In genomic region chr1:24892188-24893153, GRCh38 we compare ENCODE assay signal across 29 cellular contexts. TPM values are rescaled to one million over a fixed set of nuclear protein-coding genes. Genes with fewer than 3 reads are reported as not detected.
DNase-seq lines count a peak whose midpoint lies in the region; ATAC-seq, FAIRE-seq and TF ChIP-seq lines count a peak whose summit lies in the region.
"Had no signal": no experiment of that assay in that cellular context is flagged by ENCODE, and none has a peak within 500 bp of the region (broad histone marks: within the 10 kb centered on the region; RNA-seq: fewer than 3 reads in every experiment).

No MANE protein-coding gene starts in this region.

- H3K36me3 ChIP-seq in HEK293 (ENCODE audit: control insufficient read depth in 2 of 2, insufficient read depth in 1 of 2, low read length in 2 of 2): no peaks in the 10 kb centered on the region
- H3K36me3 ChIP-seq in colonic mucosa: no peaks in the 10 kb centered on the region
- no peaks in the 10 kb centered on the region for H3K36me3 ChIP-seq in osteoblast (ENCODE audit: insufficient read depth, low read length)
- H3K36me3 ChIP-seq in effector memory CD4-positive, alpha-beta T cell (ENCODE audit: control insufficient read depth, insufficient read depth, low read length): no peaks in the 10 kb centered on the region
- H3K36me3 ChIP-seq: ovary had no signal

- TF ChIP-seq POLR2A in A549 (IDR thresholded peaks at IDR 0.05; ENCODE audit: low read length): no peak

- H3K4me1 ChIP-seq in A549 (no peaks in the 10 kb centered on the region), HEK293 (ENCODE audit: control insufficient read depth, insufficient read depth, low read length) (no peaks in the 10 kb centered on the region), colonic mucosa (no peaks in the 10 kb centered on the region), osteoblast (ENCODE audit: insufficient read depth, low read length) (peaks cover 4% of the 10 kb centered on the region)
- no peaks in the 10 kb centered on the region for H3K4me1 ChIP-seq in effector memory CD4-positive, alpha-beta T cell (ENCODE audit: control insufficient read depth, insufficient read depth, low read length, poor library complexity, severe bottlenecking)
- H3K4me1 ChIP-seq: testis had no signal

- DNase-seq in A549 (ENCODE audit: low read depth in 1 of 2, low spot score in 1 of 2): no peak
- DNase-seq in colonic mucosa: peak; percentile 13
- DNase-seq in osteoblast (ENCODE audit: insufficient read length, low spot score, missing footprints): peak; percentile 19
- no peak for DNase-seq in effector memory CD4-positive, alpha-beta T cell
- no peak for DNase-seq in GOT3 (lab: John Stamatoyannopoulos, UW)
- DNase-seq: activated CD4-positive, CD25-positive, alpha-beta regulatory T cell; activated CD8-positive, alpha-beta T cell treated with anti-CD3 and anti-CD28 coated beads, Interleukin-2, amount 10 ng/mL, durations not matched to agents 7 days and 5 days; caudate nucleus; DMS79; GDM1; glutamatergic neuron; H9; KBM-7; kidney; midbrain; NCI-H1105 treated with DMSO at 0.1 percent for 48 hours; NCI-H526; PC-9; Right ventricle myocardium superior; stimulated activated CD4-positive, alpha-beta T cell treated with anti-CD3 and anti-CD28 coated beads, Interleukin-4, amount 100 ng/mL, for 1 hour; stimulated activated naive B cell treated with anti-CD40 and anti-IgM and Interleukin-4, amounts not matched to agents 10 μg/mL and 1 μg/mL and 100 μg/mL, for 72 hours; T-helper 9 cell; testis had no signal

- no peak for TF ChIP-seq EP300 in A549 (IDR thresholded peaks at IDR 0.05)

- CTCF ChIA-PET in A549 (lab: Yijun Ruan, JAX): no interaction called here
- CTCF ChIA-PET in HEK293 (lab: Yijun Ruan, JAX): no interaction called here

- no peaks in the 10 kb centered on the region for H3K79me2 ChIP-seq in osteoblast (ENCODE audit: insufficient read depth, low read length)

- H3K4me3 ChIP-seq in A549 (no peak overlapping the region), HEK293 (ENCODE audit: low read depth, low read length) (no peak overlapping the region), colonic mucosa (no peak overlapping the region), osteoblast (ENCODE audit: insufficient read depth, low read length) (no peak overlapping the region)
- H3K4me3 ChIP-seq in effector memory CD4-positive, alpha-beta T cell (ENCODE audit: insufficient read depth, low read depth, low read length, poor library complexity, severe bottlenecking): no peak overlapping the region
- H3K4me3 ChIP-seq: ovary, PC-9, testis had no signal

- no peaks in the 10 kb centered on the region for H3K27me3 ChIP-seq in colonic mucosa
- no peaks in the 10 kb centered on the region for H3K27me3 ChIP-seq in osteoblast (ENCODE audit: insufficient read depth, low read length)
- H3K27me3 ChIP-seq in effector memory CD4-positive, alpha-beta T cell (replicated peaks; ENCODE audit: control insufficient read depth, insufficient read depth, low read length, poor library complexity, severe bottlenecking): no peaks in the 10 kb centered on the region
- H3K27me3 ChIP-seq: ovary, testis had no signal

- FAIRE-seq in A549 (lab: Jason Lieb, UNC): no peak
- FAIRE-seq: kidney, urothelium cell line had no signal

- no peaks in the 10 kb centered on the region for H4K20me1 ChIP-seq in osteoblast (ENCODE audit: insufficient read depth, low read length)

- 0% methylated on average over 1 of the region's 1 CpG for WGBS in A549 (ENCODE audit: missing lambda C conversion rate)

- no peak overlapping the region for H2AFZ ChIP-seq in osteoblast (ENCODE audit: low read length)
- H2AFZ ChIP-seq: PC-9 had no signal

- intact Hi-C loops in colonic mucosa (cut with DNase I): no loop called here

- 0 out of 3 replicates have a peak, but pooled peaks cover 2% of the 10 kb centered on the region for H3K9me3 ChIP-seq in A549
- H3K9me3 ChIP-seq in HEK293 (ENCODE audit: control insufficient read depth, insufficient read depth, low read depth, low read length): no peaks in the 10 kb centered on the region
- H3K9me3 ChIP-seq in colonic mucosa: no peaks in the 10 kb centered on the region
- H3K9me3 ChIP-seq in osteoblast (ENCODE audit: low read depth, low read length): no peaks in the 10 kb centered on the region
- peaks cover 5% of the 10 kb centered on the region for H3K9me3 ChIP-seq in effector memory CD4-positive, alpha-beta T cell (ENCODE audit: control insufficient read depth, low read length)
- H3K9me3 ChIP-seq: ovary, testis had no signal

- H3K9ac ChIP-seq in colonic mucosa (ENCODE audit: low read depth in 2 of 2, low read length in 2 of 2): peak overlapping the region in 1 of 2 donors; percentile 15

- no peak for TF ChIP-seq CTCF in A549 (IDR thresholded peaks at IDR 0.05)
- TF ChIP-seq CTCF in HEK293 (tag by site-specific recombination; IDR thresholded peaks at IDR 0.05): no peak
- no peak for TF ChIP-seq CTCF in colonic mucosa (IDR thresholded peaks at IDR 0.05)
- no peak for TF ChIP-seq CTCF in osteoblast (IDR thresholded peaks at IDR 0.05; ENCODE audit: extremely low read depth, low read depth, low read length)

- POLR2A ChIA-PET in A549 (lab: Yijun Ruan, JAX): no interaction called here
- POLR2A ChIA-PET in HEK293 (lab: Yijun Ruan, JAX): no interaction called here

- no peak for TF ChIP-seq RAD21 in A549 (conservative IDR thresholded peaks at IDR 0.05 in 1 of 2, IDR thresholded peaks at IDR 0.05 in 1 of 2)

- ATAC-seq in A549: no peak
- ATAC-seq in esophagus mucosa: no peak
- ATAC-seq: activated CD8-positive, alpha-beta T cell treated with anti-CD3 and anti-CD28 coated beads, Interleukin-2, amount 10 ng/mL, durations not matched to agents 7 days and 5 days; stimulated activated naive B cell treated with anti-CD40 and anti-IgM and Interleukin-4, amounts not matched to agents 10 μg/mL and 1 μg/mL and 100 μg/mL, for 72 hours had no signal

- H3K4me2 ChIP-seq in A549 (no peak overlapping the region), osteoblast (ENCODE audit: insufficient read depth, low read length) (no peak overlapping the region)
- H3K4me2 ChIP-seq: PC-9 had no signal

- H3K27ac ChIP-seq in A549: no peak overlapping the region
- no peak overlapping the region for H3K27ac ChIP-seq in HEK293 (ENCODE audit: extremely low read depth, low read depth, low read length)
- peak overlapping the region; percentile 42 for H3K27ac ChIP-seq in colonic mucosa
- no peak overlapping the region for H3K27ac ChIP-seq in osteoblast (ENCODE audit: low read depth, low read length)
- no peak overlapping the region for H3K27ac ChIP-seq in effector memory CD4-positive, alpha-beta T cell (ENCODE audit: insufficient read depth, low read length, poor library complexity, severe bottlenecking)
- H3K27ac ChIP-seq: C4-2B, ovary, PC-9, testis had no signal

TF ChIP-seq in A549, 52 proteins besides CTCF, POLR2A, EP300 and RAD21 (continues in another document):
- TF ChIP-seq JUNB (IDR thresholded peaks at IDR 0.05): no peak
- TF ChIP-seq ZFP36 (IDR thresholded peaks at IDR 0.05; ENCODE audit: borderline replicate concordance, partially characterized antibody): peak; percentile 79
- no peak for TF ChIP-seq TP53 (CRISPR knock-in tag; IDR thresholded peaks at IDR 0.05)

TF ChIP-seq in HEK293, 187 proteins besides CTCF, POLR2A, EP300 and RAD21:
- TF ChIP-seq ZNF157 (tag by site-specific recombination; IDR thresholded peaks at IDR 0.05) (peak; percentile 99), ZNF585B (tag by site-specific recombination; IDR thresholded peaks at IDR 0.05) (peak; percentile 100), ZBTB26 (tag by site-specific recombination; optimal IDR thresholded peaks at IDR 0.05) (no peak), TRIM28 (IDR thresholded peaks at IDR 0.05; ENCODE audit: borderline replicate concordance, low read length) (peak; percentile 10; the same call in 1 of the 2 replicates), ZNF629 (tag by site-specific recombination; IDR thresholded peaks at IDR 0.05) (no peak), ZIC2 (tag by site-specific recombination; IDR thresholded peaks at IDR 0.05) (no peak), FEZF1 (tag by site-specific recombination; IDR thresholded peaks at IDR 0.05) (no peak), SETDB1 (IDR thresholded peaks at IDR 0.05; ENCODE audit: insufficient read length, low read length) (peak; percentile 83)
- TF ChIP-seq, protein P1, sequence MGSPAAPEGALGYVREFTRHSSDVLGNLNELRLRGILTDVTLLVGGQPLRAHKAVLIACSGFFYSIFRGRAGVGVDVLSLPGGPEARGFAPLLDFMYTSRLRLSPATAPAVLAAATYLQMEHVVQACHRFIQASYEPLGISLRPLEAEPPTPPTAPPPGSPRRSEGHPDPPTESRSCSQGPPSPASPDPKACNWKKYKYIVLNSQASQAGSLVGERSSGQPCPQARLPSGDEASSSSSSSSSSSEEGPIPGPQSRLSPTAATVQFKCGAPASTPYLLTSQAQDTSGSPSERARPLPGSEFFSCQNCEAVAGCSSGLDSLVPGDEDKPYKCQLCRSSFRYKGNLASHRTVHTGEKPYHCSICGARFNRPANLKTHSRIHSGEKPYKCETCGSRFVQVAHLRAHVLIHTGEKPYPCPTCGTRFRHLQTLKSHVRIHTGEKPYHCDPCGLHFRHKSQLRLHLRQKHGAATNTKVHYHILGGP (tag by site-specific recombination; IDR thresholded peaks at IDR 0.05): no peak

RNA-seq across cellular contexts. Expression of gene RUNX3, which starts 37.6 kb away (rescaled TPM):
- polyA plus RNA-seq in A549 (2011; rRNA removed): 1.4 and 2.6 TPM in 2 replicates
- polyA plus RNA-seq in A549 (2012; cell fraction: cytosol; rRNA removed): 2.7 and 4.9 TPM in 2 replicates
- polyA plus RNA-seq in A549 (2012; cell fraction: nucleus; rRNA removed): 2.6 and 3.6 TPM in 2 replicates
- 3.2 to 4.0 TPM (median 3.7 TPM) in 3 replicates for polyA plus RNA-seq in A549 (2017; fragmentation: RNase III; extraction: RNeasy Plus Mini Kit Qiagen cat#74134 plus additional on column Dnase treatment)
- 0.95 and 5.9 TPM in 2 replicates for polyA minus RNA-seq in A549 (2011; rRNA and poly(A)+ RNA removed)
- total RNA-seq in colonic mucosa: 1 to 10 TPM; 1.6 to 3.2 TPM
- 1.8 and 3.6 TPM in 2 replicates for total RNA-seq in osteoblast
- total RNA-seq in esophagus mucosa: 1.6 TPM
- total RNA-seq: MCF 10A, PC-9 had no signal

Comparison
In these comparisons a context has a peak if more than half of its experiments do, and no peak if none do; other contexts are left out.
1. DNase-seq: peak in colonic mucosa (single experiment) and osteoblast (single experiment); none in A549 (0 of 2), effector memory CD4-positive, alpha-beta T cell (0 of 3) and GOT3 (single experiment).